ENCODE assay signal across 1 cellular context in the genomic region with DNA sequence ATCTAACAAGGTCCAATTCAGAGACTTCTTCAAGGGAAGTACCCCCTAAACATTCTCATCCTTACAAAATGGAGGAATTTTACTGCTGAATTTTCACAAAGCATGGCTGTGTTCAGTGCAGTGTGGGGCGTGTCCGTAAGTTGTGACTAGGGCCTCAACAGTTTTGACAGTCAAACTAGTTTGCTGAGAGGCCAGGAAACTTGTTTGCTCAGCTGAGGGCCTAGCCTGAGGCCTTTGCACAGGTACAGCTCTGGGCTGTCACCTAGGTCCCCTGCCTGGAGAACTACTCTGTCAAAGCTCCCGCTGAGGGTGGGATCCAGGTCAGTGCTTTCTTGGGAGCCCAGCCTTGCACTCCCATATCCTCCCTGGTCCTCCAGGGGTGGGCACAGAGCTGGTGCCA.
TF ChIP-seq lines count a peak whose summit lies in the region.

No MANE protein-coding gene starts in this region.

TF ChIP-seq in GM12878, 131 proteins besides CTCF, POLR2A, EP300 and RAD21:
- no peak for TF ChIP-seq SUPT20H (IDR thresholded peaks at IDR 0.05; ENCODE audit: borderline replicate concordance, control insufficient read depth, low read depth, low read length)
- no peak for TF ChIP-seq RELA (IDR thresholded peaks at IDR 0.05; ENCODE audit: borderline replicate concordance, partially characterized antibody)
- TF ChIP-seq, protein P1, sequence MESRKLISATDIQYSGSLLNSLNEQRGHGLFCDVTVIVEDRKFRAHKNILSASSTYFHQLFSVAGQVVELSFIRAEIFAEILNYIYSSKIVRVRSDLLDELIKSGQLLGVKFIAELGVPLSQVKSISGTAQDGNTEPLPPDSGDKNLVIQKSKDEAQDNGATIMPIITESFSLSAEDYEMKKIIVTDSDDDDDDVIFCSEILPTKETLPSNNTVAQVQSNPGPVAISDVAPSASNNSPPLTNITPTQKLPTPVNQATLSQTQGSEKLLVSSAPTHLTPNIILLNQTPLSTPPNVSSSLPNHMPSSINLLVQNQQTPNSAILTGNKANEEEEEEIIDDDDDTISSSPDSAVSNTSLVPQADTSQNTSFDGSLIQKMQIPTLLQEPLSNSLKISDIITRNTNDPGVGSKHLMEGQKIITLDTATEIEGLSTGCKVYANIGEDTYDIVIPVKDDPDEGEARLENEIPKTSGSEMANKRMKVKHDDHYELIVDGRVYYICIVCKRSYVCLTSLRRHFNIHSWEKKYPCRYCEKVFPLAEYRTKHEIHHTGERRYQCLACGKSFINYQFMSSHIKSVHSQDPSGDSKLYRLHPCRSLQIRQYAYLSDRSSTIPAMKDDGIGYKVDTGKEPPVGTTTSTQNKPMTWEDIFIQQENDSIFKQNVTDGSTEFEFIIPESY (IDR thresholded peaks at IDR 0.05) = no peak
- no peak for TF ChIP-seq CREM (IDR thresholded peaks at IDR 0.05; ENCODE audit: low read depth)
- TF ChIP-seq BMI1 (IDR thresholded peaks at IDR 0.05; ENCODE audit: borderline replicate concordance) = no peak
- TF ChIP-seq, protein P2, sequence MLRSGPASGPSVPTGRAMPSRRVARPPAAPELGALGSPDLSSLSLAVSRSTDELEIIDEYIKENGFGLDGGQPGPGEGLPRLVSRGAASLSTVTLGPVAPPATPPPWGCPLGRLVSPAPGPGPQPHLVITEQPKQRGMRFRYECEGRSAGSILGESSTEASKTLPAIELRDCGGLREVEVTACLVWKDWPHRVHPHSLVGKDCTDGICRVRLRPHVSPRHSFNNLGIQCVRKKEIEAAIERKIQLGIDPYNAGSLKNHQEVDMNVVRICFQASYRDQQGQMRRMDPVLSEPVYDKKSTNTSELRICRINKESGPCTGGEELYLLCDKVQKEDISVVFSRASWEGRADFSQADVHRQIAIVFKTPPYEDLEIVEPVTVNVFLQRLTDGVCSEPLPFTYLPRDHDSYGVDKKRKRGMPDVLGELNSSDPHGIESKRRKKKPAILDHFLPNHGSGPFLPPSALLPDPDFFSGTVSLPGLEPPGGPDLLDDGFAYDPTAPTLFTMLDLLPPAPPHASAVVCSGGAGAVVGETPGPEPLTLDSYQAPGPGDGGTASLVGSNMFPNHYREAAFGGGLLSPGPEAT (IDR thresholded peaks at IDR 0.05; ENCODE audit: low read depth) = no peak
- TF ChIP-seq, protein P3, sequence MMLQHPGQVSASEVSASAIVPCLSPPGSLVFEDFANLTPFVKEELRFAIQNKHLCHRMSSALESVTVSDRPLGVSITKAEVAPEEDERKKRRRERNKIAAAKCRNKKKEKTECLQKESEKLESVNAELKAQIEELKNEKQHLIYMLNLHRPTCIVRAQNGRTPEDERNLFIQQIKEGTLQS (IDR thresholded peaks at IDR 0.05; ENCODE audit: borderline replicate concordance, extremely low read depth, low read depth, low read length) = no peak
- TF ChIP-seq, protein P4, sequence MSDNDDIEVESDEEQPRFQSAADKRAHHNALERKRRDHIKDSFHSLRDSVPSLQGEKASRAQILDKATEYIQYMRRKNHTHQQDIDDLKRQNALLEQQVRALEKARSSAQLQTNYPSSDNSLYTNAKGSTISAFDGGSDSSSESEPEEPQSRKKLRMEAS (IDR thresholded peaks at IDR 0.05; ENCODE audit: low read depth, low read length) = no peak
- no peak for TF ChIP-seq CREB1 (IDR thresholded peaks at IDR 0.05; ENCODE audit: low read depth)
- no peak for TF ChIP-seq ZZZ3 (IDR thresholded peaks at IDR 0.05; ENCODE audit: control insufficient read depth, insufficient read length, low read depth)
- TF ChIP-seq, protein P5, sequence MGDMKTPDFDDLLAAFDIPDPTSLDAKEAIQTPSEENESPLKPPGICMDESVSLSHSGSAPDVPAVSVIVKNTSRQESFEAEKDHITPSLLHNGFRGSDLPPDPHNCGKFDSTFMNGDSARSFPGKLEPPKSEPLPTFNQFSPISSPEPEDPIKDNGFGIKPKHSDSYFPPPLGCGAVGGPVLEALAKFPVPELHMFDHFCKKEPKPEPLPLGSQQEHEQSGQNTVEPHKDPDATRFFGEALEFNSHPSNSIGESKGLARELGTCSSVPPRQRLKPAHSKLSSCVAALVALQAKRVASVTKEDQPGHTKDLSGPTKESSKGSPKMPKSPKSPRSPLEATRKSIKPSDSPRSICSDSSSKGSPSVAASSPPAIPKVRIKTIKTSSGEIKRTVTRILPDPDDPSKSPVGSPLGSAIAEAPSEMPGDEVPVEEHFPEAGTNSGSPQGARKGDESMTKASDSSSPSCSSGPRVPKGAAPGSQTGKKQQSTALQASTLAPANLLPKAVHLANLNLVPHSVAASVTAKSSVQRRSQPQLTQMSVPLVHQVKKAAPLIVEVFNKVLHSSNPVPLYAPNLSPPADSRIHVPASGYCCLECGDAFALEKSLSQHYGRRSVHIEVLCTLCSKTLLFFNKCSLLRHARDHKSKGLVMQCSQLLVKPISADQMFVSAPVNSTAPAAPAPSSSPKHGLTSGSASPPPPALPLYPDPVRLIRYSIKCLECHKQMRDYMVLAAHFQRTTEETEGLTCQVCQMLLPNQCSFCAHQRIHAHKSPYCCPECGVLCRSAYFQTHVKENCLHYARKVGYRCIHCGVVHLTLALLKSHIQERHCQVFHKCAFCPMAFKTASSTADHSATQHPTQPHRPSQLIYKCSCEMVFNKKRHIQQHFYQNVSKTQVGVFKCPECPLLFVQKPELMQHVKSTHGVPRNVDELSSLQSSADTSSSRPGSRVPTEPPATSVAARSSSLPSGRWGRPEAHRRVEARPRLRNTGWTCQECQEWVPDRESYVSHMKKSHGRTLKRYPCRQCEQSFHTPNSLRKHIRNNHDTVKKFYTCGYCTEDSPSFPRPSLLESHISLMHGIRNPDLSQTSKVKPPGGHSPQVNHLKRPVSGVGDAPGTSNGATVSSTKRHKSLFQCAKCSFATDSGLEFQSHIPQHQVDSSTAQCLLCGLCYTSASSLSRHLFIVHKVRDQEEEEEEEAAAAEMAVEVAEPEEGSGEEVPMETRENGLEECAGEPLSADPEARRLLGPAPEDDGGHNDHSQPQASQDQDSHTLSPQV (IDR thresholded peaks at IDR 0.05) = no peak
- TF ChIP-seq MYC (IDR thresholded peaks at IDR 0.05; ENCODE audit: insufficient read depth, insufficient read length, insufficient replicate concordance, low read length, severe bottlenecking) = no peak
- no peak for TF ChIP-seq ESRRA (IDR thresholded peaks at IDR 0.05; ENCODE audit: low read length)
- no peak for TF ChIP-seq MYB (IDR thresholded peaks at IDR 0.05; ENCODE audit: borderline replicate concordance, low read depth, low read length)
- TF ChIP-seq, protein P6, sequence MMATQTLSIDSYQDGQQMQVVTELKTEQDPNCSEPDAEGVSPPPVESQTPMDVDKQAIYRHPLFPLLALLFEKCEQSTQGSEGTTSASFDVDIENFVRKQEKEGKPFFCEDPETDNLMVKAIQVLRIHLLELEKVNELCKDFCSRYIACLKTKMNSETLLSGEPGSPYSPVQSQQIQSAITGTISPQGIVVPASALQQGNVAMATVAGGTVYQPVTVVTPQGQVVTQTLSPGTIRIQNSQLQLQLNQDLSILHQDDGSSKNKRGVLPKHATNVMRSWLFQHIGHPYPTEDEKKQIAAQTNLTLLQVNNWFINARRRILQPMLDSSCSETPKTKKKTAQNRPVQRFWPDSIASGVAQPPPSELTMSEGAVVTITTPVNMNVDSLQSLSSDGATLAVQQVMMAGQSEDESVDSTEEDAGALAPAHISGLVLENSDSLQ (IDR thresholded peaks at IDR 0.05) = no peak
- TF ChIP-seq PAX8 (IDR thresholded peaks at IDR 0.05) = no peak
- no peak for TF ChIP-seq YBX1 (IDR thresholded peaks at IDR 0.05)
- TF ChIP-seq, protein P7, sequence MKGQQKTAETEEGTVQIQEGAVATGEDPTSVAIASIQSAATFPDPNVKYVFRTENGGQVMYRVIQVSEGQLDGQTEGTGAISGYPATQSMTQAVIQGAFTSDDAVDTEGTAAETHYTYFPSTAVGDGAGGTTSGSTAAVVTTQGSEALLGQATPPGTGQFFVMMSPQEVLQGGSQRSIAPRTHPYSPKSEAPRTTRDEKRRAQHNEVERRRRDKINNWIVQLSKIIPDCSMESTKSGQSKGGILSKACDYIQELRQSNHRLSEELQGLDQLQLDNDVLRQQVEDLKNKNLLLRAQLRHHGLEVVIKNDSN (IDR thresholded peaks at IDR 0.05; ENCODE audit: borderline replicate concordance, extremely low read length, insufficient read depth, low read depth, low read length) = no peak
